6 cellular contexts compared by ENCODE assay signal in the genomic region with DNA sequence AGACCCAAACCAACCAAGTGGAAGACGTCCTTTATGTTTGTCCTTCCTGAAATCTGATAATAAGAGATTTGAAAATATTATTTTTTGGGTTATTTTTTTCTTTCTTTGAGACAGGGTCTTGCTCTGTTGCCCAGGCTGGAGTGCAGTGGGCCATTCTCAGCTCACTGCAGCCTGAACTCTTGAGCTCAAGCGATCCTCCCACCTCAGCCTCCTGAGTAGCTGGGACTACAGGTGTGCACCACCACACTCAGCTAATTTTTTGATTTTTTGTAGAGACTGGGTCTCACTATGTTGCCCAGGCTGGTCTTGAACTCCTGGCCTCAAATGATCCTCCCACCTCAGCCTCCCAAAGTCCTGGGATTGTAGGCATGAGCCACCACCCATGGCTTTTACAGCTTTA.
DNase-seq lines count a peak whose midpoint lies in the region; ATAC-seq, FAIRE-seq and TF ChIP-seq lines count a peak whose summit lies in the region.
"Not testable (repeated sequence)": the region's sequence is repeated elsewhere in the genome, so short reads cannot be mapped to it uniquely, and the experiment has no call there.

No MANE protein-coding gene starts in this region.

- not testable (repeated sequence) for H3K23ac ChIP-seq in trophoblast cell (ENCODE audit: low read length)

- H4K20me1 ChIP-seq in OCI-LY1 (ENCODE audit: insufficient read depth, low read length); PC-9 (ENCODE audit: insufficient read depth); SU-DHL-6 (ENCODE audit: low read depth, low read length); K562 (replicated peaks; ENCODE audit: control insufficient read depth, insufficient read depth, low read length): not testable (repeated sequence)

- not testable (repeated sequence) for H2AFZ ChIP-seq in OCI-LY1 (ENCODE audit: low read length); PC-9; SU-DHL-6 (ENCODE audit: low read depth, low read length, severe bottlenecking); K562 (ENCODE audit: low read depth, low read length); trophoblast cell (ENCODE audit: insufficient read depth, low read length, poor library complexity)

- H3K27ac ChIP-seq in OCI-LY1 (ENCODE audit: low read depth, low read length, poor library complexity, severe bottlenecking) = peak overlapping the region; percentile 51
- H3K27ac ChIP-seq in PC-9 = peak overlapping the region; percentile 85
- peak overlapping the region; percentile 80 for H3K27ac ChIP-seq in SU-DHL-6 (ENCODE audit: low read depth, low read length)
- not testable (repeated sequence) for H3K27ac ChIP-seq in K562 (ENCODE audit: extremely low read depth, low read depth, low read length); trophoblast cell (ENCODE audit: low read depth, low read length)
- H3K27ac ChIP-seq in epithelial cell of prostate = peak overlapping the region; percentile 61

- in situ Hi-C loops in K562 (cut with MboI) = not testable (repeated sequence)

- FAIRE-seq in K562 (lab: Jason Lieb, UNC) = not testable (repeated sequence)

- not testable (repeated sequence) for H3K36me3 ChIP-seq in OCI-LY1 (ENCODE audit: insufficient read depth, low read length); PC-9 (ENCODE audit: low read depth); SU-DHL-6 (ENCODE audit: low read length); K562 (ENCODE audit: control insufficient read depth, insufficient read depth, low read length); trophoblast cell (ENCODE audit: control insufficient read depth in 1 of 2, insufficient read depth in 2 of 2, low read length in 2 of 2)

- not testable (repeated sequence) for H3K18ac ChIP-seq in trophoblast cell (ENCODE audit: low read length)

- not testable (repeated sequence) for TF ChIP-seq RAD21 in K562 (CRISPR knock-in tag; conservative IDR thresholded peaks at IDR 0.05 in 1 of 2, IDR thresholded peaks at IDR 0.05 in 1 of 2)

- H4K12ac ChIP-seq in trophoblast cell (ENCODE audit: low read depth, low read length) = not testable (repeated sequence)

- not testable (repeated sequence) for H3K9ac ChIP-seq in OCI-LY1 (ENCODE audit: low read length); K562 (ENCODE audit: insufficient read depth in 1 of 2, low read depth in 2 of 2, low read length in 2 of 2); trophoblast cell (ENCODE audit: low read length)
- H3K9ac ChIP-seq in SU-DHL-6 (ENCODE audit: low read length) = peak overlapping the region; percentile 16; the same call in 1 of the 2 replicates

- not testable (repeated sequence) for H3K9me2 ChIP-seq in OCI-LY1 (ENCODE audit: low read depth, low read length); PC-9 (ENCODE audit: insufficient read depth); SU-DHL-6 (replicated peaks; ENCODE audit: insufficient read depth, low read length)

- CTCF ChIA-PET in PC-9 (lab: Charles Lee); K562 (lab: Yijun Ruan, JAX; ENCODE audit: low intra/inter-chr PET ratio): not testable (repeated sequence)

- not testable (repeated sequence) for H2BK120ac ChIP-seq in trophoblast cell (ENCODE audit: insufficient read depth, low read length, poor library complexity)

- not testable (repeated sequence) for BruUV-seq in PC-9 (replicated peaks; lab: Mats Ljungman, UMichigan); K562 (replicated peaks; lab: Mats Ljungman, UMichigan)

- H4K8ac ChIP-seq in trophoblast cell (ENCODE audit: low read depth, low read length) = not testable (repeated sequence)

- H2BK12ac ChIP-seq in trophoblast cell (ENCODE audit: low read length) = not testable (repeated sequence)

- POLR2A ChIA-PET in PC-9 (lab: Charles Lee; ENCODE audit: unreplicated experiment) = not testable (repeated sequence)
- POLR2A ChIA-PET in K562 (lab: Yijun Ruan, JAX) = interaction anchor here (0.8 kb wide), 1 partner anchor 80 kb away, joined by 6 read pairs; no protein-coding TSS in a partner anchor

- H4K91ac ChIP-seq in trophoblast cell (ENCODE audit: low read depth, low read length) = peak overlapping the region; percentile 24

- TF ChIP-seq EP300 in K562 (IDR thresholded peaks at IDR 0.05; ENCODE audit: low read length) = not testable (repeated sequence)

- not testable (repeated sequence) for DNase-seq in PC-9; K562 (ENCODE audit: extremely low read depth in 1 of 4, low spot score in 3 of 4); epithelial cell of prostate (ENCODE audit: low read depth, low spot score); trophoblast cell

- H3K79me1 ChIP-seq in trophoblast cell (ENCODE audit: low read length) = not testable (repeated sequence)

- intact Hi-C loops in PC-9 (cut with micrococcal nuclease; ENCODE audit: unreplicated experiment); K562 (cut with micrococcal nuclease): not testable (repeated sequence)

- H3K9me1 ChIP-seq in K562 (ENCODE audit: control insufficient read depth, insufficient read depth, low read length) = not testable (repeated sequence)

- 0% methylated on average over 2 of the region's 2 CpGs for WGBS in K562 (ENCODE audit: insufficient coverage, low coverage, missing lambda C conversion rate)
- WGBS in trophoblast cell (ENCODE audit: extremely low coverage, insufficient coverage, insufficient read length) = no CpG with 5 or more reads among the region's 2 CpGs

- H3K4me2 ChIP-seq in OCI-LY1 (ENCODE audit: low read length); PC-9; SU-DHL-6 (ENCODE audit: low read depth, low read length, poor library complexity, severe bottlenecking); K562 (ENCODE audit: insufficient read depth, low read length); trophoblast cell (ENCODE audit: low read length): not testable (repeated sequence)

- not testable (repeated sequence) for TF ChIP-seq CTCF in OCI-LY1 (IDR thresholded peaks at IDR 0.05; ENCODE audit: low read length); PC-9 (conservative IDR thresholded peaks at IDR 0.05); SU-DHL-6 (IDR thresholded peaks at IDR 0.05; ENCODE audit: insufficient read depth, low read length, poor library complexity, severe bottlenecking); K562 (IDR thresholded peaks at IDR 0.05 in 2 of 3, conservative IDR thresholded peaks at IDR 0.05 in 1 of 3; ENCODE audit: insufficient read depth in 2 of 3, low read depth in 1 of 3, low read length in 3 of 3)

- peaks cover 18% of the 10 kb centered on the region; the same call in 1 of the 2 replicates for H3F3A ChIP-seq in OCI-LY1 (ENCODE audit: insufficient read depth, low read length)
- H3F3A ChIP-seq in PC-9 (ENCODE audit: insufficient read depth, low read depth) = peaks cover 18% of the 10 kb centered on the region
- peaks cover 52% of the 10 kb centered on the region for H3F3A ChIP-seq in SU-DHL-6 (ENCODE audit: insufficient read depth)

- H3K14ac ChIP-seq in trophoblast cell (ENCODE audit: low read length) = not testable (repeated sequence)

- ATAC-seq in K562 = not testable (repeated sequence)

- peaks cover 17% of the 10 kb centered on the region for H3K4me1 ChIP-seq in OCI-LY1 (ENCODE audit: insufficient read depth, low read length, severe bottlenecking)
- H3K4me1 ChIP-seq in PC-9 (replicated peaks; ENCODE audit: insufficient read depth) = peaks cover 14% of the 10 kb centered on the region
- H3K4me1 ChIP-seq in K562 (replicated peaks in 1 of 2; ENCODE audit: control insufficient read depth in 2 of 2, insufficient read depth in 2 of 2, low read length in 2 of 2); trophoblast cell (ENCODE audit: control insufficient read depth in 1 of 2, insufficient read depth in 2 of 2, low read length in 2 of 2): not testable (repeated sequence)

- not testable (repeated sequence) for H3K9me3 ChIP-seq in OCI-LY1 (ENCODE audit: low read length); PC-9 (ENCODE audit: insufficient read depth, low read depth); SU-DHL-6 (ENCODE audit: insufficient read depth, low read length); K562 (replicated peaks; ENCODE audit: control insufficient read depth, insufficient read depth, low read depth, low read length); trophoblast cell (ENCODE audit: insufficient read depth, low read depth, low read length)

- TF ChIP-seq POLR2A in K562 (conservative IDR thresholded peaks at IDR 0.05) = not testable (repeated sequence)

- not testable (repeated sequence) for H3K4me3 ChIP-seq in OCI-LY1 (ENCODE audit: low read depth, low read length, poor library complexity, severe bottlenecking); PC-9; SU-DHL-6 (ENCODE audit: insufficient read depth, low read length, poor library complexity, severe bottlenecking); K562; trophoblast cell (ENCODE audit: low read depth, low read length)

- not testable (repeated sequence) for H2AK5ac ChIP-seq in trophoblast cell (ENCODE audit: low read length)

- not testable (repeated sequence) for H3K79me2 ChIP-seq in OCI-LY1 (ENCODE audit: insufficient read depth, low read length); PC-9 (ENCODE audit: low read depth); SU-DHL-6 (ENCODE audit: insufficient read depth, low read length); K562 (ENCODE audit: control insufficient read depth, insufficient read depth, low read length); trophoblast cell (ENCODE audit: control insufficient read depth, insufficient read depth, low read length, poor library complexity)

- H3K4ac ChIP-seq in trophoblast cell (ENCODE audit: low read depth, low read length) = not testable (repeated sequence)

- H3K27me3 ChIP-seq in OCI-LY1 (ENCODE audit: insufficient read depth, low read length); PC-9 (ENCODE audit: insufficient read depth, low read depth); SU-DHL-6 (ENCODE audit: low read length); trophoblast cell (ENCODE audit: insufficient read depth, low read length): not testable (repeated sequence)
- peaks cover 16 to 27% of the 10 kb centered on the region in 2 experiments; a peak in 4 of 5 replicates for H3K27me3 ChIP-seq in K562 (ENCODE audit: control insufficient read depth in 2 of 2, insufficient read depth in 2 of 2, low read length in 2 of 2)

- H2BK5ac ChIP-seq in trophoblast cell (ENCODE audit: low read depth, low read length, poor library complexity) = not testable (repeated sequence)
